26 cellular contexts compared by ENCODE assay signal in the genomic region with DNA sequence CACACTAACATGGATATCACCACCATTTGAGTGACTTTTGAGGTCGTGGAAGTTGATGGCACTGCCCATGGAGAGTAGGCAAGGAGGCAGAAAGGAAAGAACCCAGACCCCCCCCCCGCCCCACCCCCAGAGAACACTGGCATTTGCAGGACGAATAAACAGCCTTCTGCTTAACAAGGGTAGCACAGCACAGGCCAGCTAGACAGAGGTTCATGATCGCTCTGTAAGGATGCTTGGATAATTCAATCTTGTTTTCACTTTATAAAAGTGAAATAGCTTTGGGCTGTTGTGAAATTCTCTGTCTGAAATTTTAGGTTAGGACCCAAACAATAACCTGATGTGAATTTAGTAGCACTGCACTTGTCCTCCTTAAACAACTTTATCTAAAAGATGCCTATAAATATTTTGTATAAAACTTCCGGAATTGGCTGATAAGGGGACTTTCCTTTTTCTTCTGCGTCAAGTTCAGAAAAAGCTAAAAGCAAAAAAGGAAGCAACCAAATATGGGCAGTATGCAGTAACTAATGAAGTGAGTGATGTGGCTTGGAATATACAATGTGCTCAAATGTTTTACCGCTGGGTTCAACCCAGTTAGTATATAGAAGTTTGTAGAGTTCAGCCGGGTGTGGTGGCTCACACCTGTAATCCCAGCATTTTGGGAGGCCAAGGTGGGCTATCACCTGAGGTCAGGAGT.
DNase-seq lines count a peak whose midpoint lies in the region; ATAC-seq and TF ChIP-seq lines count a peak whose summit lies in the region.
"Had no signal": no experiment of that assay in that cellular context is flagged by ENCODE, and none has a peak within 500 bp of the region (broad histone marks: within the 10 kb centered on the region; RNA-seq: fewer than 3 reads in every experiment).

No MANE protein-coding gene starts in this region.

- TF ChIP-seq CTCF in activated CD8-positive, alpha-beta T cell treated with anti-CD3 and anti-CD28 coated beads for 36 hours (IDR thresholded peaks at IDR 0.05): no peak

- POLR2A ChIA-PET in activated CD8-positive, alpha-beta T cell treated with anti-CD3 and anti-CD28 coated beads for 36 hours (lab: Charles Lee): no interaction called here
- POLR2A ChIA-PET in activated CD8-positive, alpha-beta T cell treated with anti-CD3 and anti-CD28 coated beads, Interleukin-2, amount 10 ng/mL, durations not matched to agents 7 days and 5 days (lab: Charles Lee): no interaction called here
- POLR2A ChIA-PET in CD4-positive, alpha-beta memory T cell (lab: Charles Lee; ENCODE audit: partially characterized antibody): interaction anchor here (0.8 to 3.1 kb wide), 7 partner anchors 12 to 83 kb away, joined by 3 to 11 read pairs (median 4); no protein-coding TSS in a partner anchor

- H3K27me3 Mint-ChIP-seq in activated CD8-positive, alpha-beta T cell treated with anti-CD3 and anti-CD28 coated beads for 36 hours: no peaks in the 10 kb centered on the region
- no peaks in the 10 kb centered on the region for H3K27me3 Mint-ChIP-seq in activated CD8-positive, alpha-beta T cell treated with anti-CD3 and anti-CD28 coated beads, Interleukin-2, amount 10 ng/mL, durations not matched to agents 7 days and 5 days (ENCODE audit: low read depth)
- H3K27me3 Mint-ChIP-seq in CD4-positive, alpha-beta memory T cell: no peaks in the 10 kb centered on the region
- peaks cover 3% of the 10 kb centered on the region for H3K27me3 Mint-ChIP-seq in T-helper 2 cell treated with Interferon-gamma antibody and Interleukin-4, amounts not matched to agents 5 μg/mL and 100 μg/mL, for 36 hours (ENCODE audit: low read depth)
- H3K27me3 Mint-ChIP-seq in effector memory CD8-positive, alpha-beta T cell: peaks cover 0 to 15% of the 10 kb centered on the region in 2 donors
- H3K27me3 Mint-ChIP-seq in activated T-helper 2 cell treated with anti-CD3 and anti-CD28 coated beads, Interferon-gamma antibody, Interleukin-2, Interleukin-4, amounts not matched to agents 10 μg/mL and 5 μg/mL and 100 μg/mL, durations not matched to agents 14 hours and 24 hours and 36 hours (ENCODE audit: low read depth): no peaks in the 10 kb centered on the region

- ATAC-seq in activated CD8-positive, alpha-beta T cell treated with anti-CD3 and anti-CD28 coated beads for 36 hours: peak; percentile 63
- no peak for ATAC-seq in activated CD8-positive, alpha-beta T cell treated with anti-CD3 and anti-CD28 coated beads, Interleukin-2, amount 10 ng/mL, durations not matched to agents 7 days and 5 days
- ATAC-seq in effector memory CD8-positive, alpha-beta T cell (replicated peaks): peak; percentile 66
- ATAC-seq in GM21526 (IDR thresholded peaks at IDR 0.05; ENCODE audit: low FRiP score, unreplicated experiment): no peak
- ATAC-seq: A549, left lung had no signal

- no peaks in the 10 kb centered on the region for H3K9me3 ChIP-seq in CD4-positive, alpha-beta memory T cell (ENCODE audit: control insufficient read depth in 1 of 2, low read length in 2 of 2)
- H3K9me3 ChIP-seq: A549, BE2C, left lung had no signal

- CTCF ChIA-PET in activated CD8-positive, alpha-beta T cell treated with anti-CD3 and anti-CD28 coated beads for 36 hours (lab: Charles Lee): no interaction called here
- CTCF ChIA-PET in activated CD8-positive, alpha-beta T cell treated with anti-CD3 and anti-CD28 coated beads, Interleukin-2, amount 10 ng/mL, durations not matched to agents 7 days and 5 days (lab: Charles Lee): no interaction called here
- CTCF ChIA-PET in CD4-positive, alpha-beta memory T cell (lab: Charles Lee; ENCODE audit: partially characterized antibody): no interaction called here

- H3K27me3 ChIP-seq in CD4-positive, alpha-beta memory T cell (ENCODE audit: insufficient read depth, low read length): no peaks in the 10 kb centered on the region
- H3K27me3 ChIP-seq: left lung had no signal

- intact Hi-C loops in activated CD8-positive, alpha-beta T cell treated with anti-CD3 and anti-CD28 coated beads for 36 hours (cut with micrococcal nuclease): no loop called here
- intact Hi-C loops in CD4-positive, alpha-beta memory T cell (cut with micrococcal nuclease): loop anchor here (2.0 to 5.0 kb wide), 2 partner anchors 13 to 41 kb away; no protein-coding TSS in a partner anchor
- intact Hi-C loops in activated T-helper 2 cell treated with anti-CD3 and anti-CD28 coated beads, Interferon-gamma antibody, Interleukin-2, Interleukin-4, amounts not matched to agents 10 μg/mL and 5 μg/mL and 100 μg/mL, durations not matched to agents 14 hours and 24 hours and 36 hours (cut with micrococcal nuclease): loop anchor here (1.0 to 5.0 kb wide), 5 partner anchors 13 to 159 kb away; no protein-coding TSS in a partner anchor

- no peak overlapping the region for H3K4me3 ChIP-seq in CD4-positive, alpha-beta memory T cell (ENCODE audit: low read length in 2 of 2)
- H3K4me3 ChIP-seq: A549, dorsolateral prefrontal cortex, left lung, PC-9 had no signal

- H3K27ac ChIP-seq in CD4-positive, alpha-beta memory T cell (ENCODE audit: low read depth, low read length): peak overlapping the region; percentile 50
- H3K27ac ChIP-seq: A549, dorsolateral prefrontal cortex, epithelial cell of prostate, left lung, PC-9, WERI-Rb-1 had no signal

- no peak for DNase-seq in activated CD8-positive, alpha-beta T cell treated with anti-CD3 and anti-CD28 coated beads for 36 hours
- no peak for DNase-seq in activated CD8-positive, alpha-beta T cell treated with anti-CD3 and anti-CD28 coated beads, Interleukin-2, amount 10 ng/mL, durations not matched to agents 7 days and 5 days
- peak in 4 of 5 donors; percentile 50 to 77 (median 63) for DNase-seq in CD4-positive, alpha-beta memory T cell
- DNase-seq in T-helper 2 cell treated with Interferon-gamma antibody and Interleukin-4, amounts not matched to agents 5 μg/mL and 100 μg/mL, for 36 hours (ENCODE audit: low spot score): no peak
- DNase-seq in effector memory CD8-positive, alpha-beta T cell: no peak
- no peak for DNase-seq in activated T-helper 2 cell treated with anti-CD3 and anti-CD28 coated beads, Interferon-gamma antibody, Interleukin-2, Interleukin-4, amounts not matched to agents 10 μg/mL and 5 μg/mL and 100 μg/mL, durations not matched to agents 14 hours and 24 hours and 36 hours (ENCODE audit: low spot score)
- DNase-seq in NCI-H526 treated with DMSO at 0.1 percent for 48 hours (lab: John Stamatoyannopoulos, UW): no peak
- DNase-seq: activated CD8-positive, alpha-beta memory T cell treated with anti-CD3 and anti-CD28 coated beads for 24 hours; anterior cingulate cortex; BE2C; dorsolateral prefrontal cortex; GOT3; left lung; NCI-H1105 treated with DMSO at 0.1 percent for 48 hours; NCI-H2029 treated with DMSO at 0.1 percent for 48 hours; NCI-H345; NCI-H82; PC-9; SHP77 treated with DMSO at 0.1 percent for 48 hours; stimulated activated CD8-positive, alpha-beta memory T cell treated with anti-CD3 and anti-CD28 coated beads, Interleukin-4, amount 100 ng/mL, for 48 hours; substantia nigra; WERI-Rb-1 had no signal

- H3K27ac Mint-ChIP-seq in activated CD8-positive, alpha-beta T cell treated with anti-CD3 and anti-CD28 coated beads for 36 hours: peak overlapping the region; percentile 42
- no peak overlapping the region for H3K27ac Mint-ChIP-seq in activated CD8-positive, alpha-beta T cell treated with anti-CD3 and anti-CD28 coated beads, Interleukin-2, amount 10 ng/mL, durations not matched to agents 7 days and 5 days
- H3K27ac Mint-ChIP-seq in CD4-positive, alpha-beta memory T cell: peak overlapping the region; percentile 88 to 98 (median 94)
- peak overlapping the region; percentile 26 for H3K27ac Mint-ChIP-seq in T-helper 2 cell treated with Interferon-gamma antibody and Interleukin-4, amounts not matched to agents 5 μg/mL and 100 μg/mL, for 36 hours
- H3K27ac Mint-ChIP-seq in effector memory CD8-positive, alpha-beta T cell: peak overlapping the region in 1 of 2 donors; percentile 38
- H3K27ac Mint-ChIP-seq in activated T-helper 2 cell treated with anti-CD3 and anti-CD28 coated beads, Interferon-gamma antibody, Interleukin-2, Interleukin-4, amounts not matched to agents 10 μg/mL and 5 μg/mL and 100 μg/mL, durations not matched to agents 14 hours and 24 hours and 36 hours: no peak overlapping the region

- peaks cover 20% of the 10 kb centered on the region for H3K4me1 ChIP-seq in CD4-positive, alpha-beta memory T cell (ENCODE audit: insufficient read depth, low read length)
- H3K4me1 ChIP-seq: A549, BE2C, left lung had no signal

- no peak overlapping the region for H3K4me3 Mint-ChIP-seq in activated CD8-positive, alpha-beta T cell treated with anti-CD3 and anti-CD28 coated beads for 36 hours
- no peak overlapping the region for H3K4me3 Mint-ChIP-seq in activated CD8-positive, alpha-beta T cell treated with anti-CD3 and anti-CD28 coated beads, Interleukin-2, amount 10 ng/mL, durations not matched to agents 7 days and 5 days
- H3K4me3 Mint-ChIP-seq in CD4-positive, alpha-beta memory T cell: peak overlapping the region; percentile 45 to 84 (median 73)
- H3K4me3 Mint-ChIP-seq in T-helper 2 cell treated with Interferon-gamma antibody and Interleukin-4, amounts not matched to agents 5 μg/mL and 100 μg/mL, for 36 hours: no peak overlapping the region
- H3K4me3 Mint-ChIP-seq in effector memory CD8-positive, alpha-beta T cell: no peak overlapping the region
- H3K4me3 Mint-ChIP-seq in activated T-helper 2 cell treated with anti-CD3 and anti-CD28 coated beads, Interferon-gamma antibody, Interleukin-2, Interleukin-4, amounts not matched to agents 10 μg/mL and 5 μg/mL and 100 μg/mL, durations not matched to agents 14 hours and 24 hours and 36 hours (ENCODE audit: low read depth): no peak overlapping the region
- H3K4me3 Mint-ChIP-seq: neural crest cell had no signal

- H3K4me1 Mint-ChIP-seq in activated CD8-positive, alpha-beta T cell treated with anti-CD3 and anti-CD28 coated beads for 36 hours (ENCODE audit: low read depth): peaks cover 28% of the 10 kb centered on the region
- peaks cover 18% of the 10 kb centered on the region for H3K4me1 Mint-ChIP-seq in activated CD8-positive, alpha-beta T cell treated with anti-CD3 and anti-CD28 coated beads, Interleukin-2, amount 10 ng/mL, durations not matched to agents 7 days and 5 days (ENCODE audit: low read depth)
- peaks cover 10 to 35% (median 23%) of the 10 kb centered on the region in 4 donors for H3K4me1 Mint-ChIP-seq in CD4-positive, alpha-beta memory T cell
- peaks cover 21% of the 10 kb centered on the region for H3K4me1 Mint-ChIP-seq in T-helper 2 cell treated with Interferon-gamma antibody and Interleukin-4, amounts not matched to agents 5 μg/mL and 100 μg/mL, for 36 hours (ENCODE audit: low read depth)
- H3K4me1 Mint-ChIP-seq in effector memory CD8-positive, alpha-beta T cell (ENCODE audit: low read depth in 2 of 2): no peaks in the 10 kb centered on the region
- peaks cover 29% of the 10 kb centered on the region for H3K4me1 Mint-ChIP-seq in activated T-helper 2 cell treated with anti-CD3 and anti-CD28 coated beads, Interferon-gamma antibody, Interleukin-2, Interleukin-4, amounts not matched to agents 10 μg/mL and 5 μg/mL and 100 μg/mL, durations not matched to agents 14 hours and 24 hours and 36 hours (ENCODE audit: low read depth)

- no peaks in the 10 kb centered on the region for H3K9me3 Mint-ChIP-seq in activated CD8-positive, alpha-beta T cell treated with anti-CD3 and anti-CD28 coated beads for 36 hours
- H3K9me3 Mint-ChIP-seq in activated CD8-positive, alpha-beta T cell treated with anti-CD3 and anti-CD28 coated beads, Interleukin-2, amount 10 ng/mL, durations not matched to agents 7 days and 5 days (ENCODE audit: insufficient read depth): no peaks in the 10 kb centered on the region
- H3K9me3 Mint-ChIP-seq in CD4-positive, alpha-beta memory T cell: no peaks in the 10 kb centered on the region
- no peaks in the 10 kb centered on the region for H3K9me3 Mint-ChIP-seq in T-helper 2 cell treated with Interferon-gamma antibody and Interleukin-4, amounts not matched to agents 5 μg/mL and 100 μg/mL, for 36 hours
- no peaks in the 10 kb centered on the region for H3K9me3 Mint-ChIP-seq in effector memory CD8-positive, alpha-beta T cell
- no peaks in the 10 kb centered on the region for H3K9me3 Mint-ChIP-seq in activated T-helper 2 cell treated with anti-CD3 and anti-CD28 coated beads, Interferon-gamma antibody, Interleukin-2, Interleukin-4, amounts not matched to agents 10 μg/mL and 5 μg/mL and 100 μg/mL, durations not matched to agents 14 hours and 24 hours and 36 hours
- H3K9me3 Mint-ChIP-seq: neural crest cell had no signal

- H3K36me3 ChIP-seq in CD4-positive, alpha-beta memory T cell (ENCODE audit: insufficient read depth, low read length): no peaks in the 10 kb centered on the region
- H3K36me3 ChIP-seq: BE2C, left lung, WERI-Rb-1 had no signal

- no peaks in the 10 kb centered on the region for H3K36me3 Mint-ChIP-seq in activated CD8-positive, alpha-beta T cell treated with anti-CD3 and anti-CD28 coated beads for 36 hours (ENCODE audit: low read depth)
- no peaks in the 10 kb centered on the region for H3K36me3 Mint-ChIP-seq in activated CD8-positive, alpha-beta T cell treated with anti-CD3 and anti-CD28 coated beads, Interleukin-2, amount 10 ng/mL, durations not matched to agents 7 days and 5 days (ENCODE audit: low read depth)
- no peaks in the 10 kb centered on the region for H3K36me3 Mint-ChIP-seq in CD4-positive, alpha-beta memory T cell
- no peaks in the 10 kb centered on the region for H3K36me3 Mint-ChIP-seq in T-helper 2 cell treated with Interferon-gamma antibody and Interleukin-4, amounts not matched to agents 5 μg/mL and 100 μg/mL, for 36 hours (ENCODE audit: low read depth)
- peaks cover 7% of the 10 kb centered on the region for H3K36me3 Mint-ChIP-seq in effector memory CD8-positive, alpha-beta T cell (ENCODE audit: insufficient read depth)
- no peaks in the 10 kb centered on the region for H3K36me3 Mint-ChIP-seq in activated T-helper 2 cell treated with anti-CD3 and anti-CD28 coated beads, Interferon-gamma antibody, Interleukin-2, Interleukin-4, amounts not matched to agents 10 μg/mL and 5 μg/mL and 100 μg/mL, durations not matched to agents 14 hours and 24 hours and 36 hours (ENCODE audit: low read depth)

Comparison
In these comparisons a context has a peak if more than half of its experiments do, and no peak if none do; other contexts are left out.
1. ATAC-seq: peak in activated CD8-positive, alpha-beta T cell treated with anti-CD3 and anti-CD28 coated beads for 36 hours (single experiment) and effector memory CD8-positive, alpha-beta T cell (single experiment); none in activated CD8-positive, alpha-beta T cell treated with anti-CD3 and anti-CD28 coated beads, Interleukin-2, amount 10 ng/mL, durations not matched to agents 7 days and 5 days (single experiment) and GM21526 (single experiment).
2. H3K27ac Mint-ChIP-seq: peak in activated CD8-positive, alpha-beta T cell treated with anti-CD3 and anti-CD28 coated beads for 36 hours (single experiment), CD4-positive, alpha-beta memory T cell (7 of 7) and T-helper 2 cell treated with Interferon-gamma antibody and Interleukin-4, amounts not matched to agents 5 μg/mL and 100 μg/mL, for 36 hours (single experiment); none in activated CD8-positive, alpha-beta T cell treated with anti-CD3 and anti-CD28 coated beads, Interleukin-2, amount 10 ng/mL, durations not matched to agents 7 days and 5 days (single experiment) and activated T-helper 2 cell treated with anti-CD3 and anti-CD28 coated beads, Interferon-gamma antibody, Interleukin-2, Interleukin-4, amounts not matched to agents 10 μg/mL and 5 μg/mL and 100 μg/mL, durations not matched to agents 14 hours and 24 hours and 36 hours (single experiment).
3. DNase-seq: peak in CD4-positive, alpha-beta memory T cell (4 of 5); none in activated CD8-positive, alpha-beta T cell treated with anti-CD3 and anti-CD28 coated beads for 36 hours (single experiment), activated CD8-positive, alpha-beta T cell treated with anti-CD3 and anti-CD28 coated beads, Interleukin-2, amount 10 ng/mL, durations not matched to agents 7 days and 5 days (single experiment), T-helper 2 cell treated with Interferon-gamma antibody and Interleukin-4, amounts not matched to agents 5 μg/mL and 100 μg/mL, for 36 hours (single experiment), effector memory CD8-positive, alpha-beta T cell (0 of 3), activated T-helper 2 cell treated with anti-CD3 and anti-CD28 coated beads, Interferon-gamma antibody, Interleukin-2, Interleukin-4, amounts not matched to agents 10 μg/mL and 5 μg/mL and 100 μg/mL, durations not matched to agents 14 hours and 24 hours and 36 hours (single experiment) and NCI-H526 treated with DMSO at 0.1 percent for 48 hours (single experiment).
4. H3K4me3 Mint-ChIP-seq: peak in CD4-positive, alpha-beta memory T cell (8 of 8); none in activated CD8-positive, alpha-beta T cell treated with anti-CD3 and anti-CD28 coated beads for 36 hours (single experiment), activated CD8-positive, alpha-beta T cell treated with anti-CD3 and anti-CD28 coated beads, Interleukin-2, amount 10 ng/mL, durations not matched to agents 7 days and 5 days (single experiment), T-helper 2 cell treated with Interferon-gamma antibody and Interleukin-4, amounts not matched to agents 5 μg/mL and 100 μg/mL, for 36 hours (single experiment), effector memory CD8-positive, alpha-beta T cell (0 of 2) and activated T-helper 2 cell treated with anti-CD3 and anti-CD28 coated beads, Interferon-gamma antibody, Interleukin-2, Interleukin-4, amounts not matched to agents 10 μg/mL and 5 μg/mL and 100 μg/mL, durations not matched to agents 14 hours and 24 hours and 36 hours (single experiment).